Comparison of ENCODE assay signal across 35 cellular contexts in the genomic region with DNA sequence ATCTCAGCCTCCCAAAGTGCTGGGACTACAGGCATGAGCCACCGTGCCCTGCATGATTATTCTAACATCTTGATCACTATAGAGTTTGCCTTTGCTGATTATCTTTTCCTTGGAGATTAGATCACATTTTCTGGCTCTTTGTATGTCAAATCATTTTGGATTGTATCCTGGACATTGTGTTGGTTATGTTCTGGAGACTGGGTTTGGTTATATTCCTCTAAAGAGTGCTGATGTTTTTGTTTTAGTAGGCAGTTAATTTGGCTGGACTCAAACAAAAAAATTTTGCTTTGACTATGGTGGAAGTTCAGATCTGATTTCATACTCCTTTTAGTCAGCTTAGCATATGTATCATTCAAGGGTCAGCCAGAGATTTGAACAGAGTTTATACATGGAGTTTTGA.
"Had no signal": no experiment of that assay in that cellular context is flagged by ENCODE, and none has a peak within 500 bp of the region (broad histone marks: within the 10 kb centered on the region; RNA-seq: fewer than 3 reads in every experiment).

No MANE protein-coding gene starts in this region.

- H3K36me3 ChIP-seq: MG63 had no signal

- H3K9me3 ChIP-seq: MG63 had no signal

- DNase-seq: Kasumi-1, MG63, MV-4-11, NCI-H1048, NCI-H1092, NCI-H1092 treated with DMSO at 0.1 percent for 48 hours, NCI-H1105, NCI-H1105 treated with DMSO at 0.1 percent for 48 hours, NCI-H1417, NCI-H1417 treated with DMSO at 0.1 percent for 48 hours, NCI-H1436, NCI-H1436 treated with DMSO at 0.1 percent for 48 hours, NCI-H146, NCI-H1694, NCI-H1694 treated with DMSO at 0.1 percent for 48 hours, NCI-H187, NCI-H187 treated with DMSO at 0.1 percent for 48 hours, NCI-H1930, NCI-H2029, NCI-H2029 treated with DMSO at 0.1 percent for 48 hours, NCI-H2081, NCI-H2081 treated with DMSO at 0.1 percent for 48 hours, NCI-H2107, NCI-H2171, NCI-H2171 treated with DMSO at 0.1 percent for 48 hours, NCI-H2227 treated with DMSO at 0.1 percent for 48 hours, NCI-H226, NCI-H345, NCI-H446, NCI-H446 treated with DMSO at 0.1 percent for 48 hours, NCI-H510A, NCI-H510A treated with DMSO at 0.1 percent for 48 hours, NCI-H524, NCI-H524 treated with DMSO at 0.1 percent for 48 hours, NCI-H526 had no signal

- H3K27me3 ChIP-seq: MG63 had no signal

- H3K4me3 ChIP-seq: MG63 had no signal
